12 cellular contexts compared by ENCODE assay signal in genomic region chr22:50137277-50137676, GRCh38. TPM values are rescaled to one million over a fixed set of nuclear protein-coding genes. Genes with fewer than 3 reads are reported as not detected.
DNase-seq lines count a peak whose midpoint lies in the region; ATAC-seq and TF ChIP-seq lines count a peak whose summit lies in the region.
"Not testable (repeated sequence)": the region's sequence is repeated elsewhere in the genome, so short reads cannot be mapped to it uniquely, and the experiment has no call there.
"Had no signal": no experiment of that assay in that cellular context is flagged by ENCODE, and none has a peak within 500 bp of the region (broad histone marks: within the 10 kb centered on the region; RNA-seq: fewer than 3 reads in every experiment).

No MANE protein-coding gene starts in this region.

- DNase-seq in mesenteric fat pad (ENCODE audit: low spot score): peak; percentile 3

- not testable (repeated sequence) for ATAC-seq in SK-N-SH treated with all-trans-retinoic acid at 6 μM for 48 hours

TF ChIP-seq in SK-N-SH treated with all-trans-retinoic acid at 6 μM for 48 hours, 23 proteins besides CTCF, POLR2A, EP300 and RAD21:
- peak; percentile 60 for TF ChIP-seq ZFP30 (CRISPR knock-in tag; IDR thresholded peaks at IDR 0.05)

RNA-seq across cellular contexts. Expression of gene PANX2, which starts 33.3 kb away (rescaled TPM):
- 1.9 TPM for total RNA-seq in mesenteric fat pad
- total RNA-seq: CD4-positive, alpha-beta memory T cell; CD4-positive, CD25-positive, alpha-beta regulatory T cell had no signal

RNA-seq across cellular contexts. Expression of gene MOV10L1, which starts 47.5 kb away (rescaled TPM):
- 0.87 TPM for total RNA-seq in mesenteric fat pad
- total RNA-seq: A673; B cell; Caco-2; Calu3; CD4-positive, alpha-beta memory T cell; CD4-positive, alpha-beta T cell; CD4-positive, CD25-positive, alpha-beta regulatory T cell; CD8-positive, alpha-beta memory T cell; CD8-positive, alpha-beta T cell had no signal

RNA-seq across cellular contexts. Expression of gene TRABD, which starts 48.4 kb away (rescaled TPM):
- 42.3 TPM for total RNA-seq in mesenteric fat pad

RNA-seq across cellular contexts. Expression of gene MLC1, which starts 52.1 kb away (rescaled TPM):
- 0.26 TPM for total RNA-seq in mesenteric fat pad
- total RNA-seq: B cell; Calu3; CD4-positive, alpha-beta memory T cell; Daoy had no signal
